In the genomic region with DNA sequence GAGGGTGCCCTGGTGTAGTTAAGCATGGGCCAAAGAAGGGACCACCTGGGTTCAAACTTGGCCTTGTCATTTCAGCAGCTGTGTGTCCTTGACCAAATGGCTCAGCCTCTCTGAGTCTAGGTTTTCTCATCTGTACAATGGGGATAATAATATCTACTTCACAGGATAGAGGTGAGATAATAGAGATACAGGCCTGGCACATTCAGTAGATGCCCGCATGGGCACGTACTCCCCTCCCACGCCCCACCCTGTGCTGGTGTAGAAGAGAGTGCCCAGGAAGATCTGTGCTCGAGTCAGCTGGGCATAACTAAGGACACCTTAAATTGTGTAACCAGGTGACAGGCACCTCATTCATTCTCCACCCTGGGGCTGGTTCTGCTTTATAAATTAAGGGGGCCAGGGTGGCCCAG, we compare ENCODE assay signal across 7 cellular contexts. TPM values are rescaled to one million over a fixed set of nuclear protein-coding genes. Genes with fewer than 3 reads are reported as not detected.
DNase-seq lines count a peak whose midpoint lies in the region; ATAC-seq and TF ChIP-seq lines count a peak whose summit lies in the region.

No MANE protein-coding gene starts in this region.

- H2BK120ac ChIP-seq in neuronal stem cell (ENCODE audit: low read depth, low read length) = no peak overlapping the region

- H3K27me3 ChIP-seq in colonic mucosa (no peaks in the 10 kb centered on the region), neuronal stem cell (ENCODE audit: control insufficient read depth in 3 of 3, insufficient read depth in 3 of 3, low read depth in 1 of 3, low read length in 3 of 3) (peaks cover 0 to 40% (median 0%) of the 10 kb centered on the region in 3 experiments)

- H3K14ac ChIP-seq in neuronal stem cell (ENCODE audit: low read length) = no peak overlapping the region

- H3K27ac ChIP-seq in colonic mucosa (peak overlapping the region; percentile 80), neuronal stem cell (replicated peaks; ENCODE audit: low read length) (no peak overlapping the region)

- H3K9me3 ChIP-seq in colonic mucosa (no peaks in the 10 kb centered on the region), neuronal stem cell (replicated peaks in 1 of 2; ENCODE audit: control insufficient read depth in 2 of 2, insufficient read depth in 1 of 2, low read depth in 1 of 2, low read length in 2 of 2) (peaks cover 0 to 2% of the 10 kb centered on the region in 2 donors)

- no peaks in the 10 kb centered on the region for H3K79me1 ChIP-seq in neuronal stem cell (ENCODE audit: low read depth, low read length)

- no peak for TF ChIP-seq CTCF in colonic mucosa (IDR thresholded peaks at IDR 0.05)

- intact Hi-C loops in colonic mucosa (cut with DNase I) = no loop called here

- H3K4ac ChIP-seq in neuronal stem cell (ENCODE audit: low read length) = no peak overlapping the region

- whole genome bisulfite sequencing in neuronal stem cell (ENCODE audit: extremely low coverage in 2 of 2, insufficient read length in 2 of 2, insufficient replicate concordance in 1 of 2), 2 donors = no CpG with 5 or more reads among the region's 4 CpGs

- H4K91ac ChIP-seq in neuronal stem cell (ENCODE audit: low read depth, low read length, poor library complexity) = no peak overlapping the region

- no peak overlapping the region for H2BK15ac ChIP-seq in neuronal stem cell (ENCODE audit: low read length)

- H3K9ac ChIP-seq in colonic mucosa (ENCODE audit: low read depth in 2 of 2, low read length in 2 of 2) (peak overlapping the region; percentile 57 to 74), neuronal stem cell (ENCODE audit: low read depth, low read length, poor library complexity) (no peak overlapping the region)

- ATAC-seq in GM19467 (IDR thresholded peaks at IDR 0.05; ENCODE audit: unreplicated experiment) = peak; percentile 2
- ATAC-seq in HG03432 (IDR thresholded peaks at IDR 0.05; ENCODE audit: unreplicated experiment) = peak; percentile 20

- H3K18ac ChIP-seq in neuronal stem cell (ENCODE audit: low read length) = no peak overlapping the region

- peak overlapping the region; percentile 22 for H3K4me3 ChIP-seq in colonic mucosa
- no peak overlapping the region for H3K4me3 ChIP-seq in neuronal stem cell (ENCODE audit: low read length in 2 of 2)

- no peak overlapping the region for H2AK5ac ChIP-seq in neuronal stem cell (ENCODE audit: low read depth, low read length)

- H3K36me3 ChIP-seq in colonic mucosa (no peaks in the 10 kb centered on the region), neuronal stem cell (replicated peaks in 1 of 2; ENCODE audit: control insufficient read depth in 2 of 2, insufficient read depth in 2 of 2, low read length in 2 of 2) (no peaks in the 10 kb centered on the region)

- H3K4me1 ChIP-seq in colonic mucosa = peaks cover 15% of the 10 kb centered on the region
- H3K4me1 ChIP-seq in neuronal stem cell (ENCODE audit: control insufficient read depth in 2 of 2, insufficient read depth in 1 of 2, low read depth in 1 of 2, low read length in 2 of 2) = no peaks in the 10 kb centered on the region

- no peak overlapping the region for H4K8ac ChIP-seq in neuronal stem cell (ENCODE audit: low read depth, low read length)

- H3K4me2 ChIP-seq in neuronal stem cell (ENCODE audit: insufficient read depth, low read length, poor library complexity, severe bottlenecking) = no peak overlapping the region

- DNase-seq in colonic mucosa (no peak), neuronal stem cell (ENCODE audit: low spot score) (no peak), NCI-H2196 treated with DMSO at 0.1 percent for 48 hours (lab: John Stamatoyannopoulos, UW; ENCODE audit: unreplicated experiment) (no peak), hypothalamus (lab: John Stamatoyannopoulos, UW) (no peak)
- DNase-seq in stimulated activated CD8-positive, alpha-beta memory T cell treated with anti-CD3 and anti-CD28 coated beads, Interleukin-4, amount 100 ng/mL, for 48 hours = peak; percentile 61

- H3K23ac ChIP-seq in neuronal stem cell (ENCODE audit: low read depth, low read length, poor library complexity) = no peak overlapping the region

- H2BK12ac ChIP-seq in neuronal stem cell (ENCODE audit: low read length) = no peak overlapping the region

- H2BK5ac ChIP-seq in neuronal stem cell (ENCODE audit: low read length) = no peak overlapping the region

- H2AFZ ChIP-seq in neuronal stem cell (ENCODE audit: low read length) = no peak overlapping the region

RNA-seq across cellular contexts. Expression of a gene that starts 8.4 kb away (rescaled TPM):
- total RNA-seq in colonic mucosa = 10 to 100 TPM; 14.4 to 16.5 TPM
- 14.5 TPM for polyA plus RNA-seq in neuronal stem cell (2013, experiment 1 of 2)
- polyA plus RNA-seq in neuronal stem cell (2013, experiment 2 of 2) = 14.5 TPM

RNA-seq across cellular contexts. Expression of a gene that starts 21.1 kb away (rescaled TPM):
- 10 to 100 TPM; 71.8 to 93.4 TPM for total RNA-seq in colonic mucosa
- polyA plus RNA-seq in neuronal stem cell (2013, experiment 1 of 2) = 43.4 TPM
- 44.2 TPM for polyA plus RNA-seq in neuronal stem cell (2013, experiment 2 of 2)
